ENCODE assay signal across 8 cellular contexts in the genomic region with DNA sequence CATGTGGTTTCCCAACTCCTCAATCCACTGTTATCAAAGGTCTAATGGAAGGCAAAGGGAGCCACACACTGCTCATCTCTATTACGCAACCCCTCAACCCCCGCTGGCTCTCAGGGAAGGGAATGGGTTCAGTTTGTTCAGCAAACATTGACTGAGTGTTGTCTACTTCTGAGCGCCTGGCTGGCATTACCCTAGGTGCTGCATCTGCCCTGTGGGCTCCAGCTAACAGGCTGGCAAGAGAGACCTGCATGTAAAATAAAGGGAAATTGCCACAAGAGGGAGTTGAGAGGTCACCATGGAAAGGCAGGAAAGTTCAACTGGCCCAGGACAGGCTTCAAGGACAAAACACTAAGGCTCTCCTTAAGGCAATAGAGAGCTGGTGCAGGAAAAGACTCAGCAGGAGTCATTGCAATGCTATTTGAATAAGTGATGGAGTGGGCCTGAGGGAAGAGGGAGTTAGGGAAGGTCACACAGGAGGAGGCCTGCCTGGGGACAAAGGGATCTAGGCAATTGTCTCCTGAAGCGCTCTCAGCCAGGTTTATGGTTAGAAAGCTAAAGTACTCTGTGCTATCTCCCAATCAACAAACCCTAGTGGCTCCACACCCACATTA. TPM values are rescaled to one million over a fixed set of nuclear protein-coding genes. Genes with fewer than 3 reads are reported as not detected.
DNase-seq lines count a peak whose midpoint lies in the region; ATAC-seq and TF ChIP-seq lines count a peak whose summit lies in the region.

No MANE protein-coding gene starts in this region.

- H2AFZ ChIP-seq in KMS-11 (ENCODE audit: low read depth) = no peak overlapping the region

- CTCF ChIA-PET in activated CD8-positive, alpha-beta T cell treated with anti-CD3 and anti-CD28 coated beads, Interleukin-2, amount 10 ng/mL, durations not matched to agents 7 days and 5 days (lab: Charles Lee) = interaction anchor here (0.7 to 2.9 kb wide), 7 partner anchors 10 to 93 kb away, joined by 3 to 10 read pairs (median 4); partner anchors contain the start of genes ESPL1 and SOAT2

- H3K4me1 Mint-ChIP-seq in activated CD8-positive, alpha-beta T cell treated with anti-CD3 and anti-CD28 coated beads, Interleukin-2, amount 10 ng/mL, durations not matched to agents 7 days and 5 days (ENCODE audit: low read depth) = peaks cover 13% of the 10 kb centered on the region

- H3K4me3 ChIP-seq in KMS-11 (IDR thresholded peaks at IDR 0.05; ENCODE audit: insufficient read depth, low read depth, low read length) (no peak overlapping the region), SK-N-MC (no peak overlapping the region)

- peak; percentile 81 for TF ChIP-seq CTCF in KMS-11 (conservative IDR thresholded peaks at IDR 0.05; ENCODE audit: low read depth, low read length)

- POLR2A ChIA-PET in activated CD8-positive, alpha-beta T cell treated with anti-CD3 and anti-CD28 coated beads, Interleukin-2, amount 10 ng/mL, durations not matched to agents 7 days and 5 days (lab: Charles Lee) = no interaction called here

- H3K9ac ChIP-seq in KMS-11 = no peak overlapping the region
- H3K9ac ChIP-seq in SK-N-MC (ENCODE audit: insufficient read length) = no peak overlapping the region

- peaks cover 46% of the 10 kb centered on the region for H3K4me1 ChIP-seq in KMS-11 (ENCODE audit: low read depth, poor library complexity, severe bottlenecking)

- H3K27ac Mint-ChIP-seq in activated CD8-positive, alpha-beta T cell treated with anti-CD3 and anti-CD28 coated beads, Interleukin-2, amount 10 ng/mL, durations not matched to agents 7 days and 5 days = no peak overlapping the region

- ATAC-seq in activated CD8-positive, alpha-beta T cell treated with anti-CD3 and anti-CD28 coated beads, Interleukin-2, amount 10 ng/mL, durations not matched to agents 7 days and 5 days = no peak
- ATAC-seq in GM19351 (IDR thresholded peaks at IDR 0.05; ENCODE audit: unreplicated experiment) = no peak

- no peaks in the 10 kb centered on the region for H3K36me3 ChIP-seq in KMS-11 (ENCODE audit: insufficient read depth)
- H3K36me3 ChIP-seq in SK-N-MC (ENCODE audit: insufficient read depth, low read length) = no peaks in the 10 kb centered on the region; the same call in 1 of the 2 replicates

- no peak overlapping the region; the same call in 1 of the 2 replicates for H3K27ac ChIP-seq in KMS-11
- H3K27ac ChIP-seq in SK-N-MC = peak overlapping the region; percentile 2; the same call in 1 of the 2 replicates

- peak; percentile 58 for DNase-seq in COLO668 (lab: John Stamatoyannopoulos, UW; ENCODE audit: unreplicated experiment)
- no peak for DNase-seq in SK-N-MC (ENCODE audit: low read depth, low spot score)
- DNase-seq in islet precursor cell = peak; percentile 94
- DNase-seq in activated naive CD4-positive, alpha-beta T cell treated with Interleukin-2 at 50 U/mL for 16 hours = no peak
- DNase-seq in head of caudate nucleus = no peak
- no peak for DNase-seq in activated CD8-positive, alpha-beta T cell treated with anti-CD3 and anti-CD28 coated beads, Interleukin-2, amount 10 ng/mL, durations not matched to agents 7 days and 5 days

- no peaks in the 10 kb centered on the region for H3K9me3 ChIP-seq in SK-N-MC (ENCODE audit: low read depth, low read length)

- H4K20me1 ChIP-seq in KMS-11 (ENCODE audit: insufficient read depth) = no peaks in the 10 kb centered on the region

- H3K4me2 ChIP-seq in KMS-11 = no peak overlapping the region

- intact Hi-C loops in head of caudate nucleus (cut with DNase I) = no loop called here

- no peak overlapping the region for H3K4me3 Mint-ChIP-seq in activated CD8-positive, alpha-beta T cell treated with anti-CD3 and anti-CD28 coated beads, Interleukin-2, amount 10 ng/mL, durations not matched to agents 7 days and 5 days

- no peaks in the 10 kb centered on the region for H3K9me3 Mint-ChIP-seq in activated CD8-positive, alpha-beta T cell treated with anti-CD3 and anti-CD28 coated beads, Interleukin-2, amount 10 ng/mL, durations not matched to agents 7 days and 5 days (ENCODE audit: insufficient read depth)

- H3K36me3 Mint-ChIP-seq in activated CD8-positive, alpha-beta T cell treated with anti-CD3 and anti-CD28 coated beads, Interleukin-2, amount 10 ng/mL, durations not matched to agents 7 days and 5 days (ENCODE audit: low read depth) = no peaks in the 10 kb centered on the region

- no peaks in the 10 kb centered on the region for H3K27me3 Mint-ChIP-seq in activated CD8-positive, alpha-beta T cell treated with anti-CD3 and anti-CD28 coated beads, Interleukin-2, amount 10 ng/mL, durations not matched to agents 7 days and 5 days (ENCODE audit: low read depth)

- H3K79me2 ChIP-seq in KMS-11 (ENCODE audit: insufficient read depth, low read depth) = peaks cover 6% of the 10 kb centered on the region; the same call in 1 of the 2 replicates

- no peaks in the 10 kb centered on the region for H3K27me3 ChIP-seq in KMS-11 (ENCODE audit: insufficient read depth, low read depth)

RNA-seq across cellular contexts. Expression of gene ZNF740, which starts 5.5 kb away (rescaled TPM):
- 10 to 100 TPM; 28.2 to 31.4 TPM for total RNA-seq in activated CD8-positive, alpha-beta T cell treated with anti-CD3 and anti-CD28 coated beads, Interleukin-2, amount 10 ng/mL, durations not matched to agents 7 days and 5 days

RNA-seq across cellular contexts. Expression of gene CSAD, which starts 5.7 kb away (rescaled TPM):
- total RNA-seq in activated CD8-positive, alpha-beta T cell treated with anti-CD3 and anti-CD28 coated beads, Interleukin-2, amount 10 ng/mL, durations not matched to agents 7 days and 5 days = 10 to 100 TPM; 15.7 to 17.0 TPM

RNA-seq across cellular contexts. Expression of gene ITGB7, which starts 32.1 kb away (rescaled TPM):
- 100 to 1,000 TPM; 500 to 503 TPM for total RNA-seq in activated CD8-positive, alpha-beta T cell treated with anti-CD3 and anti-CD28 coated beads, Interleukin-2, amount 10 ng/mL, durations not matched to agents 7 days and 5 days

RNA-seq across cellular contexts. Expression of gene RARG, which starts 57.0 kb away (rescaled TPM):
- 10 to 100 TPM; 44.1 to 45.9 TPM for total RNA-seq in activated CD8-positive, alpha-beta T cell treated with anti-CD3 and anti-CD28 coated beads, Interleukin-2, amount 10 ng/mL, durations not matched to agents 7 days and 5 days

Comparison
In these comparisons a context has a peak if more than half of its experiments do, and no peak if none do; other contexts are left out.
1. DNase-seq: peak in COLO668 (single experiment) and islet precursor cell (single experiment); none in SK-N-MC (single experiment), activated naive CD4-positive, alpha-beta T cell treated with Interleukin-2 at 50 U/mL for 16 hours (single experiment), head of caudate nucleus (0 of 42) and activated CD8-positive, alpha-beta T cell treated with anti-CD3 and anti-CD28 coated beads, Interleukin-2, amount 10 ng/mL, durations not matched to agents 7 days and 5 days (single experiment).